ENCODE assay signal across 8 cellular contexts in genomic region chr15:91202510-91202909, GRCh38.
"Had no signal": no experiment of that assay in that cellular context is flagged by ENCODE, and none has a peak within 500 bp of the region (broad histone marks: within the 10 kb centered on the region; RNA-seq: fewer than 3 reads in every experiment).

No MANE protein-coding gene starts in this region.

- DNase-seq: GM23248, H9, HCEC 1CT, KBM-7 had no signal

- H3K9ac ChIP-seq: GM23248 had no signal

- H2AFZ ChIP-seq: GM23248 had no signal

- H3K4me1 Mint-ChIP-seq: IgD-negative memory B cell had no signal

- FAIRE-seq: H1, H54, HTR-8/SVneo had no signal

- H3K9me3 Mint-ChIP-seq: H9 had no signal

- H3K27ac Mint-ChIP-seq: H9, IgD-negative memory B cell had no signal

- H3K27ac ChIP-seq: GM23248 had no signal

- H3K4me3 Mint-ChIP-seq: H9, IgD-negative memory B cell had no signal

- H3K36me3 Mint-ChIP-seq: IgD-negative memory B cell had no signal

- H3K4me3 ChIP-seq: GM23248 had no signal
